In genomic region chr10:4136121-4136520, GRCh38 we compare ENCODE assay signal across 11 cellular contexts.
DNase-seq lines count a peak whose midpoint lies in the region; ATAC-seq lines count a peak whose summit lies in the region.
"Had no signal": no experiment of that assay in that cellular context is flagged by ENCODE, and none has a peak within 500 bp of the region (broad histone marks: within the 10 kb centered on the region; RNA-seq: fewer than 3 reads in every experiment).

No MANE protein-coding gene starts in this region.

- no peak overlapping the region for H3K27ac Mint-ChIP-seq in activated naive CD8-positive, alpha-beta T cell treated with anti-CD3 and anti-CD28 coated beads, Interleukin-2, amount 50 U/mL, for 24 hours
- H3K27ac Mint-ChIP-seq: progenitor cell of endocrine pancreas had no signal

- no peak for DNase-seq in activated naive CD8-positive, alpha-beta T cell treated with anti-CD3 and anti-CD28 coated beads, Interleukin-2, amount 50 U/mL, for 24 hours
- DNase-seq in AG08396 (ENCODE audit: low spot score): no peak
- no peak for DNase-seq in stimulated activated naive CD4-positive, alpha-beta T cell treated with Interleukin-2 at 50 U/mL for 16 hours (lab: John Stamatoyannopoulos, UW)
- no peak for DNase-seq in DMS114 treated with DMSO at 0.1 percent for 48 hours (lab: John Stamatoyannopoulos, UW; ENCODE audit: unreplicated experiment)
- DNase-seq in hippocampal formation (lab: John Stamatoyannopoulos, UW): no peak
- DNase-seq: dorsolateral prefrontal cortex, SHP77 treated with DMSO at 0.1 percent for 48 hours had no signal

- H3K36me3 Mint-ChIP-seq in activated naive CD8-positive, alpha-beta T cell treated with anti-CD3 and anti-CD28 coated beads, Interleukin-2, amount 50 U/mL, for 24 hours (ENCODE audit: low read depth): peaks cover 6% of the 10 kb centered on the region

- H3K4me1 Mint-ChIP-seq in activated naive CD8-positive, alpha-beta T cell treated with anti-CD3 and anti-CD28 coated beads, Interleukin-2, amount 50 U/mL, for 24 hours: peaks cover 30% of the 10 kb centered on the region

- ATAC-seq in GM18867 (IDR thresholded peaks at IDR 0.05; ENCODE audit: unreplicated experiment) (peak; percentile 89), GM21529 (IDR thresholded peaks at IDR 0.05; ENCODE audit: unreplicated experiment) (peak; percentile 85), HG03342 (IDR thresholded peaks at IDR 0.05; ENCODE audit: unreplicated experiment) (peak; percentile 64)
- peak; percentile 43 for ATAC-seq in activated naive CD8-positive, alpha-beta T cell treated with anti-CD3 and anti-CD28 coated beads, Interleukin-2, amount 50 U/mL, for 24 hours

- H3K4me3 Mint-ChIP-seq in activated naive CD8-positive, alpha-beta T cell treated with anti-CD3 and anti-CD28 coated beads, Interleukin-2, amount 50 U/mL, for 24 hours: no peak overlapping the region

- no peaks in the 10 kb centered on the region for H3K27me3 Mint-ChIP-seq in activated naive CD8-positive, alpha-beta T cell treated with anti-CD3 and anti-CD28 coated beads, Interleukin-2, amount 50 U/mL, for 24 hours
- H3K27me3 Mint-ChIP-seq: progenitor cell of endocrine pancreas had no signal

- H3K9me3 Mint-ChIP-seq in activated naive CD8-positive, alpha-beta T cell treated with anti-CD3 and anti-CD28 coated beads, Interleukin-2, amount 50 U/mL, for 24 hours: peaks cover 22% of the 10 kb centered on the region
